Comparison of ENCODE assay signal across 8 cellular contexts in genomic region chr7:136140469-136140868, GRCh38.
"Had no signal": no experiment of that assay in that cellular context is flagged by ENCODE, and none has a peak within 500 bp of the region (broad histone marks: within the 10 kb centered on the region; RNA-seq: fewer than 3 reads in every experiment).

No MANE protein-coding gene starts in this region.

- H3K4me3 ChIP-seq: GM12878 had no signal

- DNase-seq: GDM1, GF-D8 had no signal

- FAIRE-seq: G401.6, GM12878, GM12891, GM12892, GM18507, GM19239 had no signal

- ATAC-seq: GM12878 had no signal
